Comparison of ENCODE assay signal across 22 cellular contexts in genomic region chr11:112537846-112538330, GRCh38.
DNase-seq lines count a peak whose midpoint lies in the region; ATAC-seq and FAIRE-seq lines count a peak whose summit lies in the region.
"Had no signal": no experiment of that assay in that cellular context is flagged by ENCODE, and none has a peak within 500 bp of the region (broad histone marks: within the 10 kb centered on the region; RNA-seq: fewer than 3 reads in every experiment).

No MANE protein-coding gene starts in this region.

- no peak overlapping the region for H3K27ac Mint-ChIP-seq in activated T-cell treated with anti-CD3 and anti-CD28 coated beads, Interleukin-2, amount 50 U/mL, for 72 hours
- H3K27ac Mint-ChIP-seq: mesothelial cell of epicardium had no signal

- ATAC-seq in activated T-cell treated with anti-CD3 and anti-CD28 coated beads, Interleukin-2, amount 50 U/mL, for 72 hours (replicated peaks in 1 of 2), result peak; percentile 75 to 82
- ATAC-seq in GM19035 (IDR thresholded peaks at IDR 0.05; ENCODE audit: unreplicated experiment) (no peak), GM19397 (IDR thresholded peaks at IDR 0.05; ENCODE audit: unreplicated experiment) (no peak), HG03457 (IDR thresholded peaks at IDR 0.05; ENCODE audit: unreplicated experiment) (no peak)
- ATAC-seq: A549, heart right ventricle had no signal

- peaks cover 0 to 2% of the 10 kb centered on the region in 2 donors for H3K36me3 Mint-ChIP-seq in activated T-cell treated with anti-CD3 and anti-CD28 coated beads, Interleukin-2, amount 50 U/mL, for 72 hours (ENCODE audit: insufficient read depth in 2 of 2)
- H3K36me3 Mint-ChIP-seq: CD4-positive, alpha-beta memory T cell; mesothelial cell of epicardium had no signal

- no peak for FAIRE-seq in small intestine (lab: Jason Lieb, UNC)
- FAIRE-seq: A549, kidney, RCC 7860 had no signal

- H3K4me3 Mint-ChIP-seq in activated T-cell treated with anti-CD3 and anti-CD28 coated beads, Interleukin-2, amount 50 U/mL, for 72 hours, result peak overlapping the region in 1 of 2 donors; percentile 13
- H3K4me3 Mint-ChIP-seq: mesothelial cell of epicardium had no signal

- no peaks in the 10 kb centered on the region for H3K27me3 ChIP-seq in small intestine (ENCODE audit: control insufficient read depth in 2 of 2, insufficient read depth in 2 of 2, low read length in 2 of 2)
- H3K27me3 ChIP-seq: heart right ventricle had no signal

- no peak overlapping the region for H3K27ac ChIP-seq in small intestine (ENCODE audit: low read depth in 1 of 2, low read length in 1 of 2)
- H3K27ac ChIP-seq: A549, esophagus squamous epithelium, heart right ventricle had no signal

- no peak overlapping the region for H3K4me3 ChIP-seq in small intestine (ENCODE audit: low read depth in 1 of 2, low read length in 2 of 2)
- H3K4me3 ChIP-seq: A549, esophagus squamous epithelium, heart right ventricle had no signal

- no peak for DNase-seq in activated T-cell treated with anti-CD3 and anti-CD28 coated beads, Interleukin-2, amount 50 U/mL, for 72 hours
- no peak for DNase-seq in activated T-cell treated with anti-CD3 and anti-CD28 coated beads, Interleukin-2, amount 50 U/mL, for 1 hour
- DNase-seq in NCI-H226 (peak; percentile 79), amniotic epithelial cell (ENCODE audit: low read depth) (peak; percentile 37), small intestine (peak; percentile 18)
- DNase-seq: activated CD4-positive, CD25-positive, alpha-beta regulatory T cell; activated CD8-positive, alpha-beta memory T cell treated with anti-CD3 and anti-CD28 coated beads, Interleukin-2, amount 50 U/mL, for 4 hours; activated naive CD4-positive, alpha-beta T cell treated with anti-CD3 and anti-CD28 coated beads, Interleukin-2, amount 50 U/mL, for 16 hours; CD4-positive, alpha-beta memory T cell; esophagus squamous epithelium; GOT3; heart right ventricle; kidney; NCI-H2029; NCI-H510A treated with DMSO at 0.1 percent for 48 hours; T-helper 1 cell had no signal

- H3K9me3 Mint-ChIP-seq in activated T-cell treated with anti-CD3 and anti-CD28 coated beads, Interleukin-2, amount 50 U/mL, for 72 hours, result peaks cover 0 to 2% of the 10 kb centered on the region in 2 donors

- H3K36me3 ChIP-seq in small intestine (ENCODE audit: control insufficient read depth in 2 of 2, insufficient read depth in 2 of 2, low read length in 2 of 2), result no peaks in the 10 kb centered on the region
- H3K36me3 ChIP-seq: esophagus squamous epithelium, heart right ventricle had no signal

- H3K4me1 Mint-ChIP-seq in activated T-cell treated with anti-CD3 and anti-CD28 coated beads, Interleukin-2, amount 50 U/mL, for 72 hours (ENCODE audit: low read depth), result peaks cover 41% of the 10 kb centered on the region

- H3K4me1 ChIP-seq in small intestine (ENCODE audit: control insufficient read depth in 2 of 2, insufficient read depth in 1 of 2, low read depth in 1 of 2, low read length in 1 of 2), result no peaks in the 10 kb centered on the region
- H3K4me1 ChIP-seq: A549 had no signal

- peaks cover 24% of the 10 kb centered on the region for H3K27me3 Mint-ChIP-seq in activated T-cell treated with anti-CD3 and anti-CD28 coated beads, Interleukin-2, amount 50 U/mL, for 72 hours (ENCODE audit: low read depth)

- H3K9me3 ChIP-seq in small intestine (ENCODE audit: control insufficient read depth, low read depth), result no peaks in the 10 kb centered on the region
- H3K9me3 ChIP-seq: A549, esophagus squamous epithelium, heart right ventricle had no signal

Comparison
In these comparisons a context has a peak if more than half of its experiments do, and no peak if none do; other contexts are left out.
1. ATAC-seq: peak in activated T-cell treated with anti-CD3 and anti-CD28 coated beads, Interleukin-2, amount 50 U/mL, for 72 hours (2 of 2); none in GM19035 (single experiment), GM19397 (single experiment) and HG03457 (single experiment).
2. DNase-seq: peak in NCI-H226 (single experiment), amniotic epithelial cell (single experiment) and small intestine (single experiment); none in activated T-cell treated with anti-CD3 and anti-CD28 coated beads, Interleukin-2, amount 50 U/mL, for 72 hours (0 of 2) and activated T-cell treated with anti-CD3 and anti-CD28 coated beads, Interleukin-2, amount 50 U/mL, for 1 hour (single experiment).